Comparison of ENCODE assay signal across 26 cellular contexts in the genomic region with DNA sequence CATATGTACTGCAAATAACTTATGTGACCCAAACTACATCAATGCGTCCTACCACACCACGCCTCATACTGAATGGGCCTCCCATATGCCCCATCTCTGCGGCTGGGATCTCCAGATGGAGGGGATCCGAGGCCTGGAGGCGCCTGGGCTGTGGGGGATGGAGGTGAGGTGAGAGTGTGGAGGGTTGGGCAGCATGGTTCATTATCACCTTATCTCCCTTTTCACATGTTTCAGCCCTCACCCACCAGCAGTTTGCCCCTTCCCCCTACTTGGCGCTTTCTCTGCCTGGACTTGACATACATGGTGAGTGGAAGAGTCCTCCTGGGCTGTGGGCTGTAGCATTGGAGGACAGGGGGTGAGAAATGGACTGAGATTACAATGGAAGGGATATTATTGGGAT.
DNase-seq lines count a peak whose midpoint lies in the region; ATAC-seq and TF ChIP-seq lines count a peak whose summit lies in the region.
"Had no signal": no experiment of that assay in that cellular context is flagged by ENCODE, and none has a peak within 500 bp of the region (broad histone marks: within the 10 kb centered on the region; RNA-seq: fewer than 3 reads in every experiment).

No MANE protein-coding gene starts in this region.

- H2BK12ac ChIP-seq in H9 (ENCODE audit: insufficient read length, low read depth, low read length): no peak overlapping the region

- peaks cover 96 to 100% (median 100%) of the 10 kb centered on the region in 11 experiments for H3K27me3 ChIP-seq in BLaER1 treated with 17β-estradiol and CSF1 and Interleukin-3, amounts not matched to agents 10 nM and 100 nM
- H3K27me3 ChIP-seq in H9 (ENCODE audit: insufficient read depth, low read length): peaks cover 91% of the 10 kb centered on the region
- H3K27me3 ChIP-seq in iPS-18a (ENCODE audit: control insufficient read depth, insufficient read depth, low read length): peaks cover 100% of the 10 kb centered on the region

- peaks cover 4 to 7% of the 10 kb centered on the region in 2 experiments; a peak in 4 of 5 replicates for H3K9me3 Mint-ChIP-seq in H9
- H3K9me3 Mint-ChIP-seq in activated T-helper 1 cell treated with anti-CD3 and anti-CD28 coated beads, Interleukin-12 subunit alpha, Interleukin-12 subunit beta, Interleukin-2, Interleukin-4 antibody, amounts not matched to agents 30 ng/mL and 10 ng/mL and 1 ng/mL, durations not matched to agents 14 hours and 24 hours and 36 hours: no peaks in the 10 kb centered on the region
- no peaks in the 10 kb centered on the region for H3K9me3 Mint-ChIP-seq in activated CD8-positive, alpha-beta memory T cell treated with anti-CD3 and anti-CD28 coated beads, Interleukin-2, amount 10 ng/mL, durations not matched to agents 7 days and 5 days (ENCODE audit: low read depth)
- H3K9me3 Mint-ChIP-seq: activated CD4-positive, alpha-beta T cell treated with anti-CD3 and anti-CD28 coated beads, Interleukin-2, amount 10 ng/mL, durations not matched to agents 24 days and 14 days; activated naive CD8-positive, alpha-beta T cell treated with anti-CD3 and anti-CD28 coated beads, Interleukin-2, amount 10 ng/mL, durations not matched to agents 7 days and 5 days; activated T-helper 2 cell treated with anti-CD3 and anti-CD28 coated beads, Interferon-gamma antibody, Interleukin-2, Interleukin-4, amounts not matched to agents 10 μg/mL and 5 μg/mL and 100 μg/mL, durations not matched to agents 14 hours and 24 hours and 36 hours; immature natural killer cell; T-cell had no signal

- no peak overlapping the region for H2AK5ac ChIP-seq in H9 (ENCODE audit: insufficient read length, low read length)

- no peak overlapping the region for H3T11ph ChIP-seq in H9 (ENCODE audit: low read length)

- no peak overlapping the region for H2BK15ac ChIP-seq in H9 (ENCODE audit: low read depth, low read length)

- DNase-seq in H9 (no peak), NCI-H1105 (lab: John Stamatoyannopoulos, UW) (no peak), NCI-H2227 (lab: John Stamatoyannopoulos, UW; ENCODE audit: unreplicated experiment) (no peak)
- no peak for DNase-seq in activated T-helper 1 cell treated with anti-CD3 and anti-CD28 coated beads, Interleukin-12 subunit alpha, Interleukin-12 subunit beta, Interleukin-2, Interleukin-4 antibody, amounts not matched to agents 30 ng/mL and 10 ng/mL and 1 ng/mL, durations not matched to agents 14 hours and 24 hours and 36 hours (ENCODE audit: low spot score)
- no peak for DNase-seq in activated CD8-positive, alpha-beta memory T cell treated with anti-CD3 and anti-CD28 coated beads, Interleukin-2, amount 10 ng/mL, durations not matched to agents 7 days and 5 days
- DNase-seq: ACHN; activated CD4-positive, alpha-beta T cell treated with anti-CD3 and anti-CD28 coated beads, Interleukin-2, amount 10 ng/mL, durations not matched to agents 24 days and 14 days; activated naive CD8-positive, alpha-beta T cell treated with anti-CD3 and anti-CD28 coated beads, Interleukin-2, amount 10 ng/mL, durations not matched to agents 7 days and 5 days; body of pancreas; C1 segment of cervical spinal cord; foreskin keratinocyte; heart right ventricle; immature natural killer cell; KBM-7; naive B cell; NCI-H1436 treated with DMSO at 0.1 percent for 48 hours; NCI-H510A; SJCRH30; stimulated activated CD4-positive, alpha-beta T cell treated with anti-CD3 and anti-CD28 coated beads, Interleukin-2, amount 100 ng/mL, for 24 hours; T-cell had no signal

- no peak overlapping the region for H3K9ac ChIP-seq in BLaER1 treated with 17β-estradiol and CSF1 and Interleukin-3, amounts not matched to agents 10 nM and 100 nM
- H3K9ac ChIP-seq in H9 (ENCODE audit: extremely low read depth, insufficient read length, low read length) (no peak overlapping the region), iPS-18a (ENCODE audit: low read length) (no peak overlapping the region)

- H4K5ac ChIP-seq in H9 (ENCODE audit: insufficient read length, low read depth, low read length): no peak overlapping the region

- peaks cover 100% of the 10 kb centered on the region for H3K27me3 Mint-ChIP-seq in H9 (ENCODE audit: low read depth)
- H3K27me3 Mint-ChIP-seq in activated T-helper 1 cell treated with anti-CD3 and anti-CD28 coated beads, Interleukin-12 subunit alpha, Interleukin-12 subunit beta, Interleukin-2, Interleukin-4 antibody, amounts not matched to agents 30 ng/mL and 10 ng/mL and 1 ng/mL, durations not matched to agents 14 hours and 24 hours and 36 hours (ENCODE audit: insufficient read depth): peaks cover 74% of the 10 kb centered on the region
- H3K27me3 Mint-ChIP-seq in activated CD8-positive, alpha-beta memory T cell treated with anti-CD3 and anti-CD28 coated beads, Interleukin-2, amount 10 ng/mL, durations not matched to agents 7 days and 5 days: peaks cover 92% of the 10 kb centered on the region

- peaks cover 31 to 48% of the 10 kb centered on the region in 2 experiments for H3K4me1 Mint-ChIP-seq in H9
- peaks cover 31% of the 10 kb centered on the region for H3K4me1 Mint-ChIP-seq in activated T-helper 1 cell treated with anti-CD3 and anti-CD28 coated beads, Interleukin-12 subunit alpha, Interleukin-12 subunit beta, Interleukin-2, Interleukin-4 antibody, amounts not matched to agents 30 ng/mL and 10 ng/mL and 1 ng/mL, durations not matched to agents 14 hours and 24 hours and 36 hours (ENCODE audit: low read depth)
- H3K4me1 Mint-ChIP-seq in activated CD8-positive, alpha-beta memory T cell treated with anti-CD3 and anti-CD28 coated beads, Interleukin-2, amount 10 ng/mL, durations not matched to agents 7 days and 5 days: peaks cover 22% of the 10 kb centered on the region

- H3K18ac ChIP-seq in H9 (ENCODE audit: insufficient read length, low read depth, low read length): no peak overlapping the region

- H3K36me3 Mint-ChIP-seq in H9 (ENCODE audit: insufficient read depth in 1 of 3, low read depth in 3 of 3): peaks cover 0 to 1% (median 0%) of the 10 kb centered on the region in 3 experiments; a peak in 1 of 7 replicates
- peaks cover 4% of the 10 kb centered on the region for H3K36me3 Mint-ChIP-seq in activated T-helper 1 cell treated with anti-CD3 and anti-CD28 coated beads, Interleukin-12 subunit alpha, Interleukin-12 subunit beta, Interleukin-2, Interleukin-4 antibody, amounts not matched to agents 30 ng/mL and 10 ng/mL and 1 ng/mL, durations not matched to agents 14 hours and 24 hours and 36 hours (ENCODE audit: low read depth)
- H3K36me3 Mint-ChIP-seq in activated CD8-positive, alpha-beta memory T cell treated with anti-CD3 and anti-CD28 coated beads, Interleukin-2, amount 10 ng/mL, durations not matched to agents 7 days and 5 days: peaks cover 4% of the 10 kb centered on the region
- H3K36me3 Mint-ChIP-seq: activated naive CD8-positive, alpha-beta T cell treated with anti-CD3 and anti-CD28 coated beads, Interleukin-2, amount 10 ng/mL, durations not matched to agents 7 days and 5 days; T-cell had no signal

- TF ChIP-seq CTCF in H9 (conservative IDR thresholded peaks at IDR 0.05): no peak

- H3K4ac ChIP-seq in H9 (ENCODE audit: low read depth, low read length): no peak overlapping the region

- H3K4me2 ChIP-seq in BLaER1 treated with 17β-estradiol and CSF1 and Interleukin-3, amounts not matched to agents 10 nM and 100 nM: peak overlapping the region; percentile 63 to 84 (median 78)
- peak overlapping the region; percentile 16 for H3K4me2 ChIP-seq in H9 (ENCODE audit: insufficient read depth, insufficient read length, low read length)

- peak overlapping the region in 2 of 10 experiments; percentile 8 to 10; a peak in 2 of 20 replicates for H3K4me3 ChIP-seq in BLaER1 treated with 17β-estradiol and CSF1 and Interleukin-3, amounts not matched to agents 10 nM and 100 nM
- H3K4me3 ChIP-seq in iPS-18a (ENCODE audit: low read length): peak overlapping the region; percentile 16
- H3K4me3 ChIP-seq: body of pancreas, heart right ventricle, SJCRH30, skin epidermis had no signal

- H3K4me3 Mint-ChIP-seq in H9: peak overlapping the region in 1 of 2 experiments; percentile 77; a peak in 2 of 5 replicates
- no peak overlapping the region for H3K4me3 Mint-ChIP-seq in activated T-helper 1 cell treated with anti-CD3 and anti-CD28 coated beads, Interleukin-12 subunit alpha, Interleukin-12 subunit beta, Interleukin-2, Interleukin-4 antibody, amounts not matched to agents 30 ng/mL and 10 ng/mL and 1 ng/mL, durations not matched to agents 14 hours and 24 hours and 36 hours
- H3K4me3 Mint-ChIP-seq in activated CD8-positive, alpha-beta memory T cell treated with anti-CD3 and anti-CD28 coated beads, Interleukin-2, amount 10 ng/mL, durations not matched to agents 7 days and 5 days: no peak overlapping the region
- H3K4me3 Mint-ChIP-seq: immature natural killer cell, T-cell had no signal

- CTCF ChIA-PET in activated CD8-positive, alpha-beta memory T cell treated with anti-CD3 and anti-CD28 coated beads, Interleukin-2, amount 10 ng/mL, durations not matched to agents 7 days and 5 days (lab: Charles Lee): interaction anchor here (0.9 to 1.3 kb wide), 2 partner anchors 22 to 185 kb away, joined by 3 read pairs; no protein-coding TSS in a partner anchor

- H3K27ac ChIP-seq in BLaER1 treated with 17β-estradiol and CSF1 and Interleukin-3, amounts not matched to agents 10 nM and 100 nM: peak overlapping the region in 1 of 11 experiments; percentile 12; a peak in 1 of 22 replicates
- H3K27ac ChIP-seq in H9 (ENCODE audit: insufficient read length, low read depth, low read length) (no peak overlapping the region), iPS-18a (ENCODE audit: low read length) (no peak overlapping the region)
- H3K27ac ChIP-seq: body of pancreas, foreskin keratinocyte, heart right ventricle, SJCRH30, skin epidermis had no signal

- H2BK20ac ChIP-seq in H9 (ENCODE audit: low read depth, low read length, poor library complexity, severe bottlenecking): no peak overlapping the region

- H3K23ac ChIP-seq in H9 (ENCODE audit: insufficient read length, low read depth, low read length): no peak overlapping the region

- peaks cover 0 to 24% (median 11%) of the 10 kb centered on the region in 11 experiments; a peak in 14 of 22 replicates for H3K9me3 ChIP-seq in BLaER1 treated with 17β-estradiol and CSF1 and Interleukin-3, amounts not matched to agents 10 nM and 100 nM (replicated peaks in 1 of 11)
- H3K9me3 ChIP-seq in H9 (ENCODE audit: control insufficient read depth, low read depth, low read length) (no peaks in the 10 kb centered on the region), iPS-18a (ENCODE audit: control insufficient read depth, low read depth, low read length) (no peaks in the 10 kb centered on the region)
- H3K9me3 ChIP-seq: body of pancreas, heart right ventricle, SJCRH30 had no signal

- H3K4me1 ChIP-seq in BLaER1 treated with 17β-estradiol and CSF1 and Interleukin-3, amounts not matched to agents 10 nM and 100 nM: peaks cover 22 to 36% (median 30%) of the 10 kb centered on the region in 10 experiments
- H3K4me1 ChIP-seq in H9 (ENCODE audit: insufficient read depth, low read length): no peaks in the 10 kb centered on the region; the same call in 1 of the 2 replicates
- H3K4me1 ChIP-seq in iPS-18a (ENCODE audit: control insufficient read depth, low read depth, low read length): peaks cover 22% of the 10 kb centered on the region
- H3K4me1 ChIP-seq: foreskin keratinocyte, SJCRH30 had no signal

- no peak overlapping the region for H2AFZ ChIP-seq in H9 (ENCODE audit: low read length)

- no peak overlapping the region for H4K91ac ChIP-seq in H9 (ENCODE audit: insufficient read length, low read depth, low read length)

- no peak overlapping the region for H2BK120ac ChIP-seq in H9 (ENCODE audit: low read depth, low read length, poor library complexity, severe bottlenecking)

- H4K8ac ChIP-seq in H9 (replicated peaks; ENCODE audit: insufficient read length, low read depth, low read length): no peak overlapping the region

- ATAC-seq in activated CD8-positive, alpha-beta memory T cell treated with anti-CD3 and anti-CD28 coated beads, Interleukin-2, amount 10 ng/mL, durations not matched to agents 7 days and 5 days: no peak
- ATAC-seq: body of pancreas, foreskin keratinocyte, heart right ventricle, left lobe of liver, Panc1 had no signal

- H4K20me1 ChIP-seq in BLaER1 treated with 17β-estradiol and CSF1 and Interleukin-3, amounts not matched to agents 10 nM and 100 nM: peaks cover 0 to 31% (median 7%) of the 10 kb centered on the region in 11 experiments; a peak in 10 of 22 replicates
- H4K20me1 ChIP-seq in H9 (ENCODE audit: control insufficient read depth, insufficient read depth, insufficient read length): no peaks in the 10 kb centered on the region

- no peaks in the 10 kb centered on the region for H3K23me2 ChIP-seq in H9 (ENCODE audit: insufficient read length, low read depth, low read length, poor library complexity, severe bottlenecking)

- no CpG with 5 or more reads among the region's 6 CpGs for WGBS in H9 (ENCODE audit: extremely low coverage, insufficient read length, low lambda C conversion rate)

- no peaks in the 10 kb centered on the region for H3K79me2 ChIP-seq in H9 (ENCODE audit: insufficient read depth, low read length)

- intact Hi-C loops in activated T-helper 1 cell treated with anti-CD3 and anti-CD28 coated beads, Interleukin-12 subunit alpha, Interleukin-12 subunit beta, Interleukin-2, Interleukin-4 antibody, amounts not matched to agents 30 ng/mL and 10 ng/mL and 1 ng/mL, durations not matched to agents 14 hours and 24 hours and 36 hours (cut with micrococcal nuclease): loop anchor here (5.0 kb wide), 2 partner anchors 183 to 238 kb away; partner anchors contain the start of gene NES

- H3K36me3 ChIP-seq in BLaER1 treated with 17β-estradiol and CSF1 and Interleukin-3, amounts not matched to agents 10 nM and 100 nM: no peaks in the 10 kb centered on the region
- H3K36me3 ChIP-seq in iPS-18a (ENCODE audit: control insufficient read depth, low read depth, low read length): no peaks in the 10 kb centered on the region
- H3K36me3 ChIP-seq: heart right ventricle, SJCRH30 had no signal

- H3K27ac Mint-ChIP-seq in H9: no peak overlapping the region
- peak overlapping the region; percentile 42 for H3K27ac Mint-ChIP-seq in activated T-helper 1 cell treated with anti-CD3 and anti-CD28 coated beads, Interleukin-12 subunit alpha, Interleukin-12 subunit beta, Interleukin-2, Interleukin-4 antibody, amounts not matched to agents 30 ng/mL and 10 ng/mL and 1 ng/mL, durations not matched to agents 14 hours and 24 hours and 36 hours
- no peak overlapping the region for H3K27ac Mint-ChIP-seq in activated CD8-positive, alpha-beta memory T cell treated with anti-CD3 and anti-CD28 coated beads, Interleukin-2, amount 10 ng/mL, durations not matched to agents 7 days and 5 days
- H3K27ac Mint-ChIP-seq: activated naive CD8-positive, alpha-beta T cell treated with anti-CD3 and anti-CD28 coated beads, Interleukin-2, amount 10 ng/mL, durations not matched to agents 7 days and 5 days; activated T-helper 2 cell treated with anti-CD3 and anti-CD28 coated beads, Interferon-gamma antibody, Interleukin-2, Interleukin-4, amounts not matched to agents 10 μg/mL and 5 μg/mL and 100 μg/mL, durations not matched to agents 14 hours and 24 hours and 36 hours; immature natural killer cell had no signal

- no peaks in the 10 kb centered on the region for H3K79me1 ChIP-seq in H9 (ENCODE audit: insufficient read depth, low read depth, low read length, poor library complexity, severe bottlenecking)

- H2BK5ac ChIP-seq in H9 (ENCODE audit: insufficient read length, low read length): no peak overlapping the region

- no peak overlapping the region for H3K56ac ChIP-seq in H9 (ENCODE audit: insufficient read length, low read depth, low read length)

- no peak overlapping the region for H3K14ac ChIP-seq in H9 (ENCODE audit: insufficient read depth, low read length)
